8 cellular contexts compared by ENCODE assay signal in the genomic region with DNA sequence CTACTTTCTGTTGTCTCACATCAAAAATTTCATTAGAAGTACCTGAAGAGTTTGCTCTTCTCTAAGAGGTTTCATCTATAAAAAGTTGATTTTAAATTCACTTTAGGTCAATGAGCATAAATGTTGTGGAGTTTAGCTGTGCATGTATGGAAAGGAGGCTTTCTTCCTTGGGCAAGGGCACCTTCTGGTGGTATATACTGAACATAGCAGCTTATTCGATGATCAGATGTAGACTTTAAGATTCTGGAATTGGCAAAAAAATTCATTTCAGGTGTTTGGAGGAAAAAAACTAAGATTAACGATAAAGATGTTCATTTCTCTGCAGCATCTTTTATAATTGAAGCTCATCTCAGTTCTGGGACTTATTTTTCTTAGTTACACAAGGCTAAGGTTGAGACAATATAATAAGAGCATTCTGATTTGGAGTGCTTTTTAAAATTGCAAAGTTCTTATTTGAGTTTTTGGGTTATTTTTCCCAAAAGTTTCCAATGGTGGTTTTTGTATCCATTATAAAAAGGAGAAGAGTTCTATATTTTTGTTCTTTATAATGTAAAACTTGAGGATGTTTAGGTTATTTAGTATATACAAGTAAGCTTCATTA. TPM values are rescaled to one million over a fixed set of nuclear protein-coding genes. Genes with fewer than 3 reads are reported as not detected.
DNase-seq lines count a peak whose midpoint lies in the region; ATAC-seq and TF ChIP-seq lines count a peak whose summit lies in the region.

No MANE protein-coding gene starts in this region.

- DNase-seq in stimulated activated CD4-positive, alpha-beta T cell treated with anti-CD3 and anti-CD28 coated beads, Interleukin-2, amount 100 ng/mL, for 4 hours (ENCODE audit: low read depth), result peak; percentile 7
- DNase-seq in stimulated activated CD4-positive, alpha-beta T cell treated with anti-CD3 and anti-CD28 coated beads, Interleukin-4, amount 100 ng/mL, for 1 hour, result no peak
- peak; percentile 20 for DNase-seq in HuH-7.5 (ENCODE audit: low spot score)
- peak; percentile 74 for DNase-seq in OCI-M1 (lab: John Stamatoyannopoulos, UW)
- DNase-seq in breast epithelium (ENCODE audit: low spot score in 2 of 2), result no peak
- peak; percentile 60 for DNase-seq in kidney glomerular epithelial cell (lab: John Stamatoyannopoulos, UW)
- peak in 1 of 2 donors; percentile 43 for DNase-seq in tibial nerve (ENCODE audit: low spot score in 2 of 2)

- H3K27me3 ChIP-seq in breast epithelium (no peaks in the 10 kb centered on the region), tibial nerve (no peaks in the 10 kb centered on the region)

- TF ChIP-seq EP300 in tibial nerve (IDR thresholded peaks at IDR 0.05), result no peak

- WGBS in tibial nerve, 2 donors, result 10 to 11% methylated on average over 2 of the region's 2 CpGs

- no peaks in the 10 kb centered on the region for H3K9me3 ChIP-seq in breast epithelium
- no peaks in the 10 kb centered on the region for H3K9me3 ChIP-seq in tibial nerve

- ATAC-seq in GM21825 (IDR thresholded peaks at IDR 0.05; ENCODE audit: unreplicated experiment), result peak; percentile 84

- H3K4me3 ChIP-seq in breast epithelium (no peak overlapping the region), tibial nerve (no peak overlapping the region)

- H3K27ac ChIP-seq in breast epithelium (no peak overlapping the region), tibial nerve (no peak overlapping the region)

- H3K4me1 ChIP-seq in breast epithelium (no peaks in the 10 kb centered on the region), tibial nerve (peaks cover 0 to 27% (median 5%) of the 10 kb centered on the region in 4 donors)

- TF ChIP-seq POLR2A in breast epithelium (IDR thresholded peaks at IDR 0.05), result no peak
- TF ChIP-seq POLR2A in tibial nerve (IDR thresholded peaks at IDR 0.05), result no peak

- H3K36me3 ChIP-seq in breast epithelium (no peaks in the 10 kb centered on the region), tibial nerve (no peaks in the 10 kb centered on the region)

- TF ChIP-seq CTCF in breast epithelium (IDR thresholded peaks at IDR 0.05), result peak; percentile 19 to 76 (median 69)
- TF ChIP-seq CTCF in tibial nerve (IDR thresholded peaks at IDR 0.05), result peak; percentile 66 to 83 (median 79)

- intact Hi-C loops in breast epithelium (cut with DNase I; ENCODE audit: low total_unique reads), result no loop called here

RNA-seq across cellular contexts. Expression of gene TMEM117, which starts 46.8 kb away (rescaled TPM):
- total RNA-seq in breast epithelium (10 to 100 TPM in 1 of 3 donors, 1 to 10 TPM in 2; 6.1 to 17.1 (median 7.2) TPM), tibial nerve (10 to 100 TPM; 16.9 to 24.9 (median 21.1) TPM)

Comparison
In these comparisons a context has a peak if more than half of its experiments do, and no peak if none do; other contexts are left out.
1. DNase-seq: peak in stimulated activated CD4-positive, alpha-beta T cell treated with anti-CD3 and anti-CD28 coated beads, Interleukin-2, amount 100 ng/mL, for 4 hours (single experiment), HuH-7.5 (single experiment), OCI-M1 (single experiment) and kidney glomerular epithelial cell (single experiment); none in stimulated activated CD4-positive, alpha-beta T cell treated with anti-CD3 and anti-CD28 coated beads, Interleukin-4, amount 100 ng/mL, for 1 hour (single experiment) and breast epithelium (0 of 2).